ENCODE assay signal across 17 cellular contexts in the genomic region with DNA sequence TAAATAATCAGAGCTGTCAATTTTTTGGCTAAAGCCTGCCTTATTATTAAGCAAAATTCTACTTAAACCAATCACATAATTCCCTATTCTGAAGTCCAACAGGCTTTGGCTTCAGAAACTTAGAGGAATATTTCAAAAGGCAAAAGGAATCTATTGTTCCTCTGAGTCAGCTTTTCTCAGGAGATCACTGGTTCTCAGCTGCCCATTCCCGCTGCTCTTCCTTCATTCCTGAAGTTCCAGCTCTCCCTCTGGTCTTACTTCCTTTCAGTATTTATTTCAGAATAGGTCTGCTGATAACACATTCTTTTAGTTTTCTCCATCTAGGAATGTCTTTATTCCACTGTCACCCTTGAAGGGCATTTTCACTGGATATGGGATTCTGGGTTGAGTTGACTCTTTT.
DNase-seq lines count a peak whose midpoint lies in the region; ATAC-seq, FAIRE-seq and TF ChIP-seq lines count a peak whose summit lies in the region.
"Had no signal": no experiment of that assay in that cellular context is flagged by ENCODE, and none has a peak within 500 bp of the region (broad histone marks: within the 10 kb centered on the region; RNA-seq: fewer than 3 reads in every experiment).

No MANE protein-coding gene starts in this region.

- DNase-seq in A549 (ENCODE audit: low read depth in 1 of 2, low spot score in 1 of 2), result no peak
- peak; percentile 84 for DNase-seq in LHCN-M2 (ENCODE audit: low read depth)
- peak; percentile 77 for DNase-seq in dedifferentiated amniotic fluid mesenchymal stem cell (ENCODE audit: extremely low spot score)
- peak; percentile 67 for DNase-seq in kidney tubule cell (ENCODE audit: low spot score)
- DNase-seq in DMS114 treated with DMSO at 0.1 percent for 48 hours (lab: John Stamatoyannopoulos, UW; ENCODE audit: unreplicated experiment), result no peak
- DNase-seq in DMS53 treated with DMSO at 0.1 percent for 48 hours (lab: John Stamatoyannopoulos, UW; ENCODE audit: unreplicated experiment), result no peak
- DNase-seq in SHP77 (lab: John Stamatoyannopoulos, UW), result no peak
- DNase-seq: activated B cell treated with CpG ODN at 0.5 μM for 24 hours; activated naive CD8-positive, alpha-beta T cell treated with anti-CD3 and anti-CD28 coated beads, Interleukin-2, amount 10 ng/mL, durations not matched to agents 7 days and 5 days; heart left ventricle; left ventricle myocardium inferior; NCI-H1930; NCI-H82 had no signal

- no peak for TF ChIP-seq POLR2A in A549 (IDR thresholded peaks at IDR 0.05; ENCODE audit: low read length)

- H3K4me3 ChIP-seq in A549, result no peak overlapping the region
- H3K4me3 ChIP-seq: heart left ventricle, left ventricle myocardium inferior, tibial nerve had no signal

- H3K4me2 ChIP-seq in A549, result no peak overlapping the region

- no peak overlapping the region for H3K27ac ChIP-seq in A549
- H3K27ac ChIP-seq: left ventricle myocardium inferior had no signal

- no peak for TF ChIP-seq RAD21 in A549 (conservative IDR thresholded peaks at IDR 0.05 in 1 of 2, IDR thresholded peaks at IDR 0.05 in 1 of 2)

- peaks cover 15% of the 10 kb centered on the region; the same call in 2 of the 3 replicates for H3K4me1 ChIP-seq in A549
- H3K4me1 ChIP-seq: left ventricle myocardium inferior had no signal

- POLR2A ChIA-PET in A549 (lab: Yijun Ruan, JAX), result no interaction called here

- H3K9me3 ChIP-seq in A549, result no peaks in the 10 kb centered on the region
- H3K9me3 ChIP-seq: heart left ventricle, left ventricle myocardium inferior, tibial nerve had no signal

- FAIRE-seq in A549 (lab: Jason Lieb, UNC), result no peak
- FAIRE-seq: D721Med had no signal

- ATAC-seq in A549 (no peak), esophagus mucosa (no peak)
- ATAC-seq: Right ventricle myocardium inferior had no signal

- TF ChIP-seq EP300 in A549 (IDR thresholded peaks at IDR 0.05), result no peak

- CTCF ChIA-PET in A549 (lab: Yijun Ruan, JAX), result interaction anchor here (0.7 kb wide), 1 partner anchor 41 kb away, joined by 3 read pairs; no protein-coding TSS in a partner anchor

- TF ChIP-seq CTCF in A549 (IDR thresholded peaks at IDR 0.05), result no peak

- WGBS in A549 (ENCODE audit: missing lambda C conversion rate), result 93% methylated on average over 1 of the region's 1 CpG

TF ChIP-seq in A549, 52 proteins besides CTCF, POLR2A, EP300 and RAD21:
- TF ChIP-seq, protein P1, sequence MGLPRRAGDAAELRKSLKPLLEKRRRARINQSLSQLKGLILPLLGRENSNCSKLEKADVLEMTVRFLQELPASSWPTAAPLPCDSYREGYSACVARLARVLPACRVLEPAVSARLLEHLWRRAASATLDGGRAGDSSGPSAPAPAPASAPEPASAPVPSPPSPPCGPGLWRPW (IDR thresholded peaks at IDR 0.05), result no peak
- TF ChIP-seq MAFK (IDR thresholded peaks at IDR 0.05; ENCODE audit: partially characterized antibody), result peak; percentile 7
TF ChIP-seq in A549: peak in this region for 1.

Comparison
In these comparisons a context has a peak if more than half of its experiments do, and no peak if none do; other contexts are left out.
1. DNase-seq: peak in LHCN-M2 (single experiment), dedifferentiated amniotic fluid mesenchymal stem cell (single experiment) and kidney tubule cell (single experiment); none in A549 (0 of 2), DMS114 treated with DMSO at 0.1 percent for 48 hours (single experiment), DMS53 treated with DMSO at 0.1 percent for 48 hours (single experiment) and SHP77 (0 of 2).